ENCODE assay signal across 1 cellular context in genomic region chr7:102933763-102934162, GRCh38.
TF ChIP-seq lines count a peak whose summit lies in the region.

No MANE protein-coding gene starts in this region.

TF ChIP-seq in H1, 55 proteins besides CTCF, POLR2A, EP300 and RAD21 (continued from another document):
- TF ChIP-seq CBX8 (IDR thresholded peaks at IDR 0.05; ENCODE audit: borderline replicate concordance, low read depth, low read length): no peak
- TF ChIP-seq CREB1 (IDR thresholded peaks at IDR 0.05): peak; percentile 55
- TF ChIP-seq CBX5 (IDR thresholded peaks at IDR 0.05; ENCODE audit: low read depth, low read length): no peak
- peak; percentile 48; the same call in 1 of the 2 replicates for TF ChIP-seq TBP (IDR thresholded peaks at IDR 0.05; ENCODE audit: low read depth, low read length)
- peak in 1 of 2 experiments; percentile 51 for TF ChIP-seq BCL11A (IDR thresholded peaks at IDR 0.05; ENCODE audit: low read depth in 2 of 2, low read length in 2 of 2)
- no peak for TF ChIP-seq KDM4A (IDR thresholded peaks at IDR 0.05; ENCODE audit: low read depth, low read length, severe bottlenecking)
- no peak for TF ChIP-seq CHD2 (IDR thresholded peaks at IDR 0.05; ENCODE audit: low read length)
- TF ChIP-seq GTF2F1 (IDR thresholded peaks at IDR 0.05; ENCODE audit: borderline replicate concordance, low read depth, low read length): no peak
- TF ChIP-seq SIX5 (IDR thresholded peaks at IDR 0.05; ENCODE audit: low read depth, low read length): no peak
- TF ChIP-seq RXRA (IDR thresholded peaks at IDR 0.05; ENCODE audit: insufficient read depth, low read depth, low read length): no peak
- 0 out of 2 replicates have a peak, but pooled peaks have one; percentile 47 for TF ChIP-seq SP1 (IDR thresholded peaks at IDR 0.05; ENCODE audit: low read depth, low read length)
- peak; percentile 66 for TF ChIP-seq CTBP2 (IDR thresholded peaks at IDR 0.05; ENCODE audit: borderline replicate concordance, insufficient read depth, insufficient read length, low read length)
- TF ChIP-seq BACH1 (IDR thresholded peaks at IDR 0.05; ENCODE audit: low read length): no peak
- TF ChIP-seq TAF7 (optimal IDR thresholded peaks at IDR 0.05; ENCODE audit: borderline replicate concordance, low read depth, low read length): no peak
- peak; percentile 41 for TF ChIP-seq CEBPB (IDR thresholded peaks at IDR 0.05; ENCODE audit: low read depth, low read length)
- TF ChIP-seq POU5F1 (IDR thresholded peaks at IDR 0.05; ENCODE audit: low read depth, low read length): no peak
- 0 out of 2 replicates have a peak, but pooled peaks have one; percentile 56 for TF ChIP-seq TCF12 (IDR thresholded peaks at IDR 0.05; ENCODE audit: low read depth, low read length)
- no peak for TF ChIP-seq RFX5 (IDR thresholded peaks at IDR 0.05; ENCODE audit: borderline replicate concordance, low read depth, low read length)
- no peak; the same call in 1 of the 2 replicates for TF ChIP-seq ATF2 (IDR thresholded peaks at IDR 0.05; ENCODE audit: low read length)
- TF ChIP-seq SIN3A (conservative IDR thresholded peaks at IDR 0.05 in 1 of 2, IDR thresholded peaks at IDR 0.05 in 1 of 2; ENCODE audit: low read depth in 1 of 2, low read length in 2 of 2): peak; percentile 71 to 79; a peak in 3 of 4 replicates
- no peak for TF ChIP-seq EGR1 (IDR thresholded peaks at IDR 0.05; ENCODE audit: borderline replicate concordance, low read depth, low read length)
- peak; percentile 84 for TF ChIP-seq YY1 (IDR thresholded peaks at IDR 0.05; ENCODE audit: low read depth, low read length)
- no peak for TF ChIP-seq CHD7 (IDR thresholded peaks at IDR 0.05; ENCODE audit: insufficient replicate concordance, low read length)
- 0 out of 2 replicates have a peak, but pooled peaks have one; percentile 28 for TF ChIP-seq MAX (IDR thresholded peaks at IDR 0.05)
- no peak for TF ChIP-seq JUN (IDR thresholded peaks at IDR 0.05; ENCODE audit: low read depth, low read length)
- TF ChIP-seq POLR2AphosphoS5 (IDR thresholded peaks at IDR 0.05; ENCODE audit: low read depth, low read length): peak; percentile 39; the same call in 1 of the 2 replicates
- peak; percentile 13; the same call in 1 of the 2 replicates for TF ChIP-seq NRF1 (IDR thresholded peaks at IDR 0.05; ENCODE audit: low read depth, low read length)
- peak; percentile 14; the same call in 1 of the 2 replicates for TF ChIP-seq TEAD4 (IDR thresholded peaks at IDR 0.05; ENCODE audit: low read depth, low read length)
- peak; percentile 34 for TF ChIP-seq ASH2L (IDR thresholded peaks at IDR 0.05; ENCODE audit: low read length)
- peak; percentile 49 for TF ChIP-seq NANOG (IDR thresholded peaks at IDR 0.05; ENCODE audit: insufficient read depth, low read depth, low read length, poor library complexity, severe bottlenecking)
- TF ChIP-seq ATF3 (IDR thresholded peaks at IDR 0.05; ENCODE audit: insufficient read depth, low read depth, low read length): no peak
- no peak for TF ChIP-seq GABPA (IDR thresholded peaks at IDR 0.05; ENCODE audit: borderline replicate concordance, insufficient read depth, low read length)
